8 cellular contexts compared by ENCODE assay signal in genomic region chr16:2339521-2340484, GRCh38.
DNase-seq lines count a peak whose midpoint lies in the region; ATAC-seq lines count a peak whose summit lies in the region.

No MANE protein-coding gene starts in this region.

- peak overlapping the region; percentile 85 for H3K4me3 ChIP-seq in SK-N-MC
- peak overlapping the region; percentile 75 for H3K4me3 ChIP-seq in iPS-15b (ENCODE audit: low read depth, low read length)
- peak overlapping the region; percentile 53 for H3K4me3 ChIP-seq in skeletal muscle cell (ENCODE audit: low read depth, low read length)

- H3K36me3 ChIP-seq in SK-N-MC (ENCODE audit: insufficient read depth, low read length) (no peaks in the 10 kb centered on the region), iPS-15b (ENCODE audit: control insufficient read depth, insufficient read depth, low read length) (no peaks in the 10 kb centered on the region)

- peaks cover 5% of the 10 kb centered on the region for H3K4me1 ChIP-seq in iPS-15b (ENCODE audit: control insufficient read depth, insufficient read depth, low read length)

- DNase-seq in COLO668 (lab: John Stamatoyannopoulos, UW; ENCODE audit: unreplicated experiment) (peak; percentile 85), SK-N-MC (ENCODE audit: low read depth, low spot score) (no peak), astrocyte of the hippocampus (ENCODE audit: low read depth, low spot score) (peak; percentile 55), skeletal muscle cell (ENCODE audit: low read depth) (no peak), GF-D8 (lab: John Stamatoyannopoulos, UW) (no peak)

- no peak overlapping the region for H3K27ac ChIP-seq in SK-N-MC

- H3K9me3 ChIP-seq in SK-N-MC (ENCODE audit: low read depth, low read length) (no peaks in the 10 kb centered on the region), iPS-15b (ENCODE audit: control insufficient read depth, insufficient read depth, low read length) (no peaks in the 10 kb centered on the region)

- peaks cover 24% of the 10 kb centered on the region for H3K27me3 ChIP-seq in iPS-15b (ENCODE audit: control insufficient read depth, insufficient read depth, low read length)

- ATAC-seq in GM19397 (IDR thresholded peaks at IDR 0.05; ENCODE audit: unreplicated experiment) (peak; percentile 32), HG03521 (IDR thresholded peaks at IDR 0.05; ENCODE audit: unreplicated experiment) (peak; percentile 23)

- peak overlapping the region; percentile 41 for H3K9ac ChIP-seq in SK-N-MC (ENCODE audit: insufficient read length)
- no peak overlapping the region for H3K9ac ChIP-seq in iPS-15b (ENCODE audit: low read depth, low read length)

Comparison
In these comparisons a context has a peak if more than half of its experiments do, and no peak if none do; other contexts are left out.
1. DNase-seq: peak in COLO668 (single experiment) and astrocyte of the hippocampus (single experiment); none in SK-N-MC (single experiment), skeletal muscle cell (single experiment) and GF-D8 (single experiment).
2. Peak in every context shown above with its lines, with median percentiles within 50 percentile points of each other: H3K4me3 ChIP-seq.